In the genomic region with DNA sequence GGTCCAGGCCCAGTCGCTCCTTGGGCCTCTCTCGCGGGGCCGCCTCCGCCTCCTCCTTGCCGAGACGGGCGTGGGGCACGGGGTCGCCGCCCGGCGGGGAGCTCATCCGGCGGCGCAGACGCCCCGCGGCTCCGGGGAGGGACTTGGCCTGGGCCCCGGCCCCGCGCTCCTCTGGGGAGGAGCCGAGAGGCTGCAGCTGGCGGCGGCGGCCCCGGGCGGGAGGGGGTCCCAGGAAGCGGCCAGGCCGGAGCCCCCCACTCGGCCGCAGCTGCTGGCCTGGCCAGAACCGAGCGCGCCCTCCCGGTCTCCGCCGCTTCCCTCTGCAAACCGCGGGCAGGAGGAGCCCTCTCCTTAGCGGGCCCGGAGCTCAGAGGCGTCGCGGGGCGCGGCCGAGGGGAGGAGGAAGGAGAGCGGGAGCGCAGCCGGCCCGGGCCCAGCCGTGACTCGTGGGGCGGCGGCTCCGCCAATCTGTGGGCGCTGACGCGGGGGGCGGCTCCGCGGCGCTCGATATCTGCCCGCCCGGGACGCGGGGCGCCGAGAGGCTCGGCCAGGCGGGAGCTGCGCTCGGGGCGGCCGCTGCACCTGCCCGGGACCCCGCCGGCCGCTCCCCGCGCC, we compare ENCODE assay signal across 7 cellular contexts. TPM values are rescaled to one million over a fixed set of nuclear protein-coding genes. Genes with fewer than 3 reads are reported as not detected.
DNase-seq lines count a peak whose midpoint lies in the region; ATAC-seq, FAIRE-seq and TF ChIP-seq lines count a peak whose summit lies in the region.

A gene (plus strand): TSS at position 537 of the 615 bp plus-strand sequence. CDS start 629 bp downstream, outside the sequence.

- peak; percentile 90 for ATAC-seq in Right ventricle myocardium inferior

- peak within 1 kb of the TSS in 4 of 5 donors; percentile 80 to 89 (median 82) for H3K27ac ChIP-seq in adrenal gland
- no peak within 1 kb of the TSS for H3K27ac ChIP-seq in neuronal stem cell (replicated peaks; ENCODE audit: low read length)
- H3K27ac ChIP-seq in testis = peak within 1 kb of the TSS; percentile 25 to 79

- TF ChIP-seq CTCF in adrenal gland (IDR thresholded peaks at IDR 0.05) = no peak
- no peak for TF ChIP-seq CTCF in testis (IDR thresholded peaks at IDR 0.05)

- WGBS in adrenal gland, 4 donors = 0 to 1% (median 0%) methylated on average over 3 to 84 of the region's 84 CpGs; no CpG with 5 or more reads in 1 of the 4 donors
- WGBS in neuronal stem cell (ENCODE audit: extremely low coverage in 2 of 2, insufficient read length in 2 of 2, insufficient replicate concordance in 1 of 2), 2 donors = no CpG with 5 or more reads among the region's 84 CpGs
- 0 to 2% methylated on average over 25 to 39 of the region's 84 CpGs for WGBS in testis, 2 donors

- peak within 1 kb of the TSS; percentile 10 for H4K8ac ChIP-seq in neuronal stem cell (ENCODE audit: low read depth, low read length)

- no peaks in the 10 kb centered on the region for H3K27me3 ChIP-seq in adrenal gland
- peaks cover 5 to 40% (median 37%) of the 10 kb centered on the region in 3 experiments for H3K27me3 ChIP-seq in neuronal stem cell (ENCODE audit: control insufficient read depth in 3 of 3, insufficient read depth in 3 of 3, low read depth in 1 of 3, low read length in 3 of 3)
- no peaks in the 10 kb centered on the region for H3K27me3 ChIP-seq in testis

- DNase-seq in HK-2 (ENCODE audit: unreplicated experiment) = peak; percentile 77
- peak; percentile 24 for DNase-seq in RCC 7860 (ENCODE audit: low spot score)
- DNase-seq in adrenal gland = peak; percentile 82 to 89 (median 87)
- DNase-seq in Right ventricle myocardium inferior (ENCODE audit: missing footprints) = peak; percentile 94
- peak; percentile 54 for DNase-seq in neuronal stem cell (ENCODE audit: low spot score)
- peak; percentile 82 for DNase-seq in testis
- DNase-seq in NCI-H82 treated with DMSO at 0.1 percent for 48 hours (lab: John Stamatoyannopoulos, UW; ENCODE audit: unreplicated experiment) = no peak

- peak within 1 kb of the TSS; percentile 90 for H3K23ac ChIP-seq in neuronal stem cell (ENCODE audit: low read depth, low read length, poor library complexity)

- H3K4me2 ChIP-seq in neuronal stem cell (ENCODE audit: insufficient read depth, low read length, poor library complexity, severe bottlenecking) = peak within 1 kb of the TSS; percentile 97

- H2BK15ac ChIP-seq in neuronal stem cell (ENCODE audit: low read length) = peak within 1 kb of the TSS; percentile 64

- H2AK5ac ChIP-seq in neuronal stem cell (ENCODE audit: low read depth, low read length) = peak within 1 kb of the TSS; percentile 60

- H3K9me3 ChIP-seq in adrenal gland (replicated peaks in 1 of 3) (no peaks in the 10 kb centered on the region), neuronal stem cell (replicated peaks in 1 of 2; ENCODE audit: control insufficient read depth in 2 of 2, insufficient read depth in 1 of 2, low read depth in 1 of 2, low read length in 2 of 2) (no peaks in the 10 kb centered on the region), testis (no peaks in the 10 kb centered on the region)

- intact Hi-C loops in adrenal gland (cut with DNase I) (no loop called here), Right ventricle myocardium inferior (cut with DNase I) (loop anchor here (5.0 kb wide), 1 partner anchor 40 kb away; no protein-coding TSS in a partner anchor), testis (cut with DNase I; ENCODE audit: low total_unique reads) (no loop called here)

- H3K79me1 ChIP-seq in neuronal stem cell (ENCODE audit: low read depth, low read length) = peaks cover 2% of the 10 kb centered on the region

- peak within 1 kb of the TSS; percentile 76 for H2BK5ac ChIP-seq in neuronal stem cell (ENCODE audit: low read length)

- FAIRE-seq in RCC 7860 (lab: Jason Lieb, UNC) = no peak

- H3K9ac ChIP-seq in neuronal stem cell (ENCODE audit: low read depth, low read length, poor library complexity) = peak within 1 kb of the TSS; percentile 94

- H3K4me1 ChIP-seq in adrenal gland (replicated peaks in 1 of 2) (peaks cover 33 to 34% of the 10 kb centered on the region in 2 donors), neuronal stem cell (ENCODE audit: control insufficient read depth in 2 of 2, insufficient read depth in 1 of 2, low read depth in 1 of 2, low read length in 2 of 2) (peaks cover 15 to 20% of the 10 kb centered on the region in 2 donors), testis (peaks cover 18% of the 10 kb centered on the region)

- peak within 1 kb of the TSS; percentile 14 for H2BK120ac ChIP-seq in neuronal stem cell (ENCODE audit: low read depth, low read length)

- H3K14ac ChIP-seq in neuronal stem cell (ENCODE audit: low read length) = peak within 1 kb of the TSS; percentile 96

- no peak within 1 kb of the TSS for H4K91ac ChIP-seq in neuronal stem cell (ENCODE audit: low read depth, low read length, poor library complexity)

- peak within 1 kb of the TSS; percentile 89 for H2BK12ac ChIP-seq in neuronal stem cell (ENCODE audit: low read length)

- H3K36me3 ChIP-seq in adrenal gland (replicated peaks in 1 of 2) = peaks cover 0 to 18% of the 10 kb centered on the region in 2 donors
- H3K36me3 ChIP-seq in neuronal stem cell (replicated peaks in 1 of 2; ENCODE audit: control insufficient read depth in 2 of 2, insufficient read depth in 2 of 2, low read length in 2 of 2) = peaks cover 6 to 9% of the 10 kb centered on the region in 2 donors
- no peaks in the 10 kb centered on the region for H3K36me3 ChIP-seq in testis (ENCODE audit: low read depth, missing control alignments)

- peak within 1 kb of the TSS; percentile 23 to 94 (median 52) for H3K4me3 ChIP-seq in adrenal gland
- peak within 1 kb of the TSS; percentile 59 to 90 for H3K4me3 ChIP-seq in neuronal stem cell (ENCODE audit: low read length in 2 of 2)
- H3K4me3 ChIP-seq in testis = peak within 1 kb of the TSS; percentile 62 to 74

- peak within 1 kb of the TSS; percentile 91 for H3K4ac ChIP-seq in neuronal stem cell (ENCODE audit: low read length)

- H3K18ac ChIP-seq in neuronal stem cell (ENCODE audit: low read length) = peak within 1 kb of the TSS; percentile 96

- H2AFZ ChIP-seq in neuronal stem cell (ENCODE audit: low read length) = peak within 1 kb of the TSS; percentile 94

- TF ChIP-seq POLR2A in adrenal gland (IDR thresholded peaks at IDR 0.05) (peak; percentile 68 to 85), testis (IDR thresholded peaks at IDR 0.05) (no peak)

RNA-seq across cellular contexts. Expression of the gene that starts here (rescaled TPM):
- 10 to 100 TPM; 21.4 to 57.9 (median 38.8) TPM for total RNA-seq in adrenal gland
- polyA plus RNA-seq in adrenal gland = 10 to 100 TPM in 2 of 3 donors, 1 to 10 TPM in 1; 7.5 to 31.0 (median 24.0) TPM
- total RNA-seq in Right ventricle myocardium inferior = 26.1 TPM
- 7.3 TPM for polyA plus RNA-seq in neuronal stem cell (2013, experiment 1 of 2)
- 7.3 TPM for polyA plus RNA-seq in neuronal stem cell (2013, experiment 2 of 2)
- total RNA-seq in testis = 10 to 100 TPM; 34.0 to 36.7 TPM
- 14.0 TPM for polyA plus RNA-seq in testis (ENCODE audit: insufficient read depth, low read depth, low replicate concordance)
